19 cellular contexts compared by ENCODE assay signal in the genomic region with DNA sequence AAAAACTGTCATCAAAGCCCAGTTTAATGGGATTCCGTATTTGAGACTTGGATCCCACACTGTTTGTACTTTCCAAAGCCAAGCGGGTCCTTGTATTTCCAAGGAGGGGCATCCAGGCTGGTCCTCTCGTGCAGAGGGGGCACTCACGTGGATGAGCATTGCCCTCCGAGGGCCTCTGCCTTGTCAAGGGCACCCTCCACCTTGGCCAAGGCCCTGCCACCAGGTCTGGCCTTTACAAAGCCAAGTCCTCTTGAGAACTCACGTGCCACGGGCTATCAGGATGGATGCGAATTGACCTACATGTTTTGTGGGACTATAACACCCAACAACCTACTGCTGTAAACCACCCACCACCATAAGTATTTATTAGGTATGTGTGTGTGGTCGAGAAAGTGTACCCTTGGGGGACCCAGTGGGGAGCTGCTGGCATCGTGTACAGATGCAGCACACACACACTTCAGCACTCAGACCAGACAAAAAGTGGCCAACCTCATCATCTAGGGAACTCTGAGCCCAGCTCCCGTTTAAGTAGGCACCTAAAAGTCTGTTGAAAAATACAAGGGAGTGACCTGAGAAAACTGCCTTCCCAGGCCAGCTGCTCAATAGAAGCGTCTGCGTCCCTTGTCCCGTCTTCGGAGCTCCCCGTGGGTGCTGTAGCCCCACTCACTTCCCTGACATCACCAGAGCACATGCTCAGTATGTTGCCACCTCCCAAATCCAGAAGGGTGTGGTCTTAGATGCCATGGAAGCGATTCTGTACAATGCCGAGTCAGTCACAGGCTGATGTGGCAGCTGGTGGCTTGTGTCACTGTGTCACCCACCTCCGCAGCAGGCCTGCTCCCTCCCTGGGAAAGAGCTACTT. TPM values are rescaled to one million over a fixed set of nuclear protein-coding genes. Genes with fewer than 3 reads are reported as not detected.
DNase-seq lines count a peak whose midpoint lies in the region; ATAC-seq, FAIRE-seq and TF ChIP-seq lines count a peak whose summit lies in the region.
"Had no signal": no experiment of that assay in that cellular context is flagged by ENCODE, and none has a peak within 500 bp of the region (broad histone marks: within the 10 kb centered on the region; RNA-seq: fewer than 3 reads in every experiment).

No MANE protein-coding gene starts in this region.

- POLR2A ChIA-PET in A549 (lab: Yijun Ruan, JAX), result no interaction called here
- POLR2A ChIA-PET in naive thymus-derived CD4-positive, alpha-beta T cell (lab: Charles Lee), result no interaction called here

- FAIRE-seq in A549 (lab: Jason Lieb, UNC), result no peak
- FAIRE-seq: endothelial cell of umbilical vein had no signal

- H3K27ac ChIP-seq in A549, result no peak overlapping the region
- no peak overlapping the region for H3K27ac ChIP-seq in naive thymus-derived CD4-positive, alpha-beta T cell (ENCODE audit: low read depth, low read length)
- H3K27ac ChIP-seq: colonic mucosa, left lung, SJSA1 had no signal

- H3K4me3 Mint-ChIP-seq in naive thymus-derived CD4-positive, alpha-beta T cell, result no peak overlapping the region
- H3K4me3 Mint-ChIP-seq: CD4-positive, alpha-beta memory T cell had no signal

- H3K36me3 ChIP-seq in naive thymus-derived CD4-positive, alpha-beta T cell (ENCODE audit: control insufficient read depth in 2 of 3, insufficient read depth in 3 of 3, low read length in 3 of 3), result peaks cover 8 to 81% (median 10%) of the 10 kb centered on the region in 3 experiments

- H3K9me3 ChIP-seq in A549, result no peaks in the 10 kb centered on the region
- no peaks in the 10 kb centered on the region for H3K9me3 ChIP-seq in naive thymus-derived CD4-positive, alpha-beta T cell (ENCODE audit: control insufficient read depth in 2 of 3, low read length in 3 of 3)
- H3K9me3 ChIP-seq: colonic mucosa, left lung, SJSA1 had no signal

- no peak for DNase-seq in A549 (ENCODE audit: low read depth in 1 of 2, low spot score in 1 of 2)
- peak; percentile 52 for DNase-seq in NAMALWA (ENCODE audit: low spot score)
- DNase-seq in erythroblast (lab: John Stamatoyannopoulos, UW), result peak in 1 of 2 experiments; percentile 44
- DNase-seq in naive thymus-derived CD4-positive, alpha-beta T cell, result no peak
- no peak for DNase-seq in NCI-H146 (lab: John Stamatoyannopoulos, UW)
- DNase-seq in NCI-H146 treated with DMSO at 0.1 percent for 48 hours (lab: John Stamatoyannopoulos, UW; ENCODE audit: unreplicated experiment), result no peak
- DNase-seq: activated CD4-positive, alpha-beta T cell treated with anti-CD3 and anti-CD28 coated beads for 4 hours; activated naive CD4-positive, alpha-beta T cell; CD4-positive, alpha-beta memory T cell; colonic mucosa; DMS79; foreskin melanocyte; NCI-H1930; T-helper 9 cell had no signal

- TF ChIP-seq EP300 in A549 (IDR thresholded peaks at IDR 0.05), result no peak

- no peak overlapping the region for H3K4me2 ChIP-seq in A549

- TF ChIP-seq POLR2A in A549 (IDR thresholded peaks at IDR 0.05; ENCODE audit: low read length) (no peak), erythroblast (IDR thresholded peaks at IDR 0.05; ENCODE audit: low read length) (peak; percentile 12)

- ATAC-seq in A549, result peak; percentile 35 to 52; a peak in 5 of 6 replicates
- ATAC-seq in naive thymus-derived CD4-positive, alpha-beta T cell, result peak; percentile 42
- ATAC-seq in HG03097 (IDR thresholded peaks at IDR 0.05; ENCODE audit: low FRiP score, unreplicated experiment), result no peak
- ATAC-seq in HG02759 (IDR thresholded peaks at IDR 0.05; ENCODE audit: unreplicated experiment), result no peak
- ATAC-seq: left lung had no signal

- no peaks in the 10 kb centered on the region for H3K4me1 ChIP-seq in A549
- H3K4me1 ChIP-seq in naive thymus-derived CD4-positive, alpha-beta T cell (ENCODE audit: control insufficient read depth in 2 of 2, insufficient read depth in 2 of 2, low read length in 2 of 2), result no peaks in the 10 kb centered on the region
- H3K4me1 ChIP-seq: colonic mucosa, SJSA1 had no signal

- H3K36me3 Mint-ChIP-seq in naive thymus-derived CD4-positive, alpha-beta T cell, result peaks cover 0 to 25% (median 8%) of the 10 kb centered on the region in 5 donors

- no peaks in the 10 kb centered on the region for H3K4me1 Mint-ChIP-seq in naive thymus-derived CD4-positive, alpha-beta T cell

- no peak overlapping the region for H3K4me3 ChIP-seq in A549
- H3K4me3 ChIP-seq in naive thymus-derived CD4-positive, alpha-beta T cell (ENCODE audit: low read length), result no peak overlapping the region
- H3K4me3 ChIP-seq: colonic mucosa, left lung, SJSA1 had no signal

- CTCF ChIA-PET in A549 (lab: Yijun Ruan, JAX), result interaction anchor here (1.2 to 1.9 kb wide), 4 partner anchors 8 to 231 kb away, joined by 3 to 8 read pairs (median 6); no protein-coding TSS in a partner anchor
- CTCF ChIA-PET in naive thymus-derived CD4-positive, alpha-beta T cell (lab: Charles Lee), result no interaction called here

- H3K27me3 Mint-ChIP-seq in naive thymus-derived CD4-positive, alpha-beta T cell, result no peaks in the 10 kb centered on the region
- H3K27me3 Mint-ChIP-seq: CD4-positive, alpha-beta memory T cell had no signal

- no peaks in the 10 kb centered on the region for H3K9me3 Mint-ChIP-seq in naive thymus-derived CD4-positive, alpha-beta T cell
- H3K9me3 Mint-ChIP-seq: CD4-positive, alpha-beta memory T cell had no signal

- TF ChIP-seq RAD21 in A549 (conservative IDR thresholded peaks at IDR 0.05 in 1 of 2, IDR thresholded peaks at IDR 0.05 in 1 of 2), result no peak

- TF ChIP-seq CTCF in A549 (IDR thresholded peaks at IDR 0.05), result no peak

- intact Hi-C loops in naive thymus-derived CD4-positive, alpha-beta T cell (cut with micrococcal nuclease), result no loop called here

- H3K27me3 ChIP-seq in naive thymus-derived CD4-positive, alpha-beta T cell (ENCODE audit: control insufficient read depth in 2 of 2, insufficient read depth in 2 of 2, low read length in 2 of 2), result no peaks in the 10 kb centered on the region
- H3K27me3 ChIP-seq: colonic mucosa, left lung had no signal

- peak overlapping the region in 3 of 9 donors; percentile 8 to 59 (median 55) for H3K27ac Mint-ChIP-seq in naive thymus-derived CD4-positive, alpha-beta T cell

- 87% methylated on average over 18 of the region's 19 CpGs for WGBS in A549 (ENCODE audit: missing lambda C conversion rate)

TF ChIP-seq in A549, 52 proteins besides CTCF, POLR2A, EP300 and RAD21:
- TF ChIP-seq HOXA7 (CRISPR knock-in tag; IDR thresholded peaks at IDR 0.05) (peak; percentile 13; the same call in 1 of the 2 replicates), FOSB (CRISPR knock-in tag; IDR thresholded peaks at IDR 0.05) (peak; percentile 37), RARB (CRISPR knock-in tag; IDR thresholded peaks at IDR 0.05) (no peak), POLR2AphosphoS2 (conservative IDR thresholded peaks at IDR 0.05; ENCODE audit: low read length) (peak; percentile 95; the same call in 1 of the 2 replicates), KDM5A (IDR thresholded peaks at IDR 0.05) (no peak)

RNA-seq across cellular contexts. Expression of gene MAP1LC3B, which starts 12.9 kb away (rescaled TPM):
- polyA plus RNA-seq in A549 (2011; rRNA removed), result 52.3 and 77.7 TPM in 2 replicates
- 22.1 and 24.5 TPM in 2 replicates for polyA plus RNA-seq in A549 (2012; cell fraction: cytosol; rRNA removed)
- 7.4 and 14.0 TPM in 2 replicates for polyA plus RNA-seq in A549 (2012; cell fraction: nucleus; rRNA removed)
- 92.6 to 95.1 TPM (median 94.1 TPM) in 3 replicates for polyA plus RNA-seq in A549 (2017; fragmentation: RNase III; extraction: RNeasy Plus Mini Kit Qiagen cat#74134 plus additional on column Dnase treatment)
- polyA minus RNA-seq in A549 (2011; rRNA and poly(A)+ RNA removed), result 23.4 and 27.7 TPM in 2 replicates
- 100 to 1,000 TPM in 1 of 5 experiments, 10 to 100 TPM in 4; 54.5 to 126 (median 59.5) TPM for total RNA-seq in naive thymus-derived CD4-positive, alpha-beta T cell
- 100 to 1,000 TPM in 1 of 2 donors, 10 to 100 TPM in 1; 84.8 to 105 TPM for polyA plus RNA-seq in naive thymus-derived CD4-positive, alpha-beta T cell

RNA-seq across cellular contexts. Expression of gene FBXO31, which starts 21.4 kb away (rescaled TPM):
- polyA plus RNA-seq in A549 (2011; rRNA removed) (10.5 and 11.1 TPM in 2 replicates), A549 (2017; fragmentation: RNase III; extraction: RNeasy Plus Mini Kit Qiagen cat#74134 plus additional on column Dnase treatment) (11.1 to 13.3 TPM (median 11.9 TPM) in 3 replicates)
- polyA plus RNA-seq in A549 (2012; cell fraction: cytosol; rRNA removed), result 12.8 and 16.5 TPM in 2 replicates
- 49.4 and 61.3 TPM in 2 replicates for polyA plus RNA-seq in A549 (2012; cell fraction: nucleus; rRNA removed)
- 20.6 and 22.3 TPM in 2 replicates for polyA minus RNA-seq in A549 (2011; rRNA and poly(A)+ RNA removed)
- total RNA-seq in naive thymus-derived CD4-positive, alpha-beta T cell, result 10 to 100 TPM; 26.6 to 41.9 (median 39.3) TPM
- polyA plus RNA-seq in naive thymus-derived CD4-positive, alpha-beta T cell, result 10 to 100 TPM; 16.8 to 30.8 TPM

Comparison
In these comparisons a context has a peak if more than half of its experiments do, and no peak if none do; other contexts are left out.
1. ATAC-seq: peak in A549 (2 of 2) and naive thymus-derived CD4-positive, alpha-beta T cell (single experiment); none in HG03097 (single experiment) and HG02759 (single experiment).